Comparison of ENCODE assay signal across 8 cellular contexts in the genomic region with DNA sequence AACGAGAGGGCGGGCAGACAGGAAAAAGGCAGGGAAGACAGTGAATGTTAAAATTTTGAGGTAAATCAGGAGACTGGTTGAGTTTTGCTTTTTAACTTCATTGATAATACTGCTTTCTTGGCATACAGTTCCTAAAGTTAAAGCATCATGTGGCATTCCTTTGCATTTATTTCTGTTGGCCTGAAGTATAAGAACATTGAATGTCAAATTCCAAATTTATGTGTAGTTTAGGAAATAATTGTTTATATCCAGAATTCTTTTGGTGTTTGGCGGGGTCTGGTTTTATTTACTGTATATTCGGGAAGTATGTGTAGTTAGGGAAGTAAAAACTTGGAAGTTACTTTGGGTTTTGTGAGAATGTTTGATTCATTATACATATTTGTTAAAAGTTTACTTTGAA.
DNase-seq lines count a peak whose midpoint lies in the region; ATAC-seq, FAIRE-seq and TF ChIP-seq lines count a peak whose summit lies in the region.

No MANE protein-coding gene starts in this region.

- peak overlapping the region; percentile 95 for H3K27ac Mint-ChIP-seq in activated T-cell treated with anti-CD3 and anti-CD28 coated beads, Interleukin-2, amount 50 U/mL, for 72 hours

- POLR2A ChIA-PET in K562 (lab: Yijun Ruan, JAX), result interaction anchor here (1.2 kb wide), 1 partner anchor 36 kb away, joined by 3 read pairs; no protein-coding TSS in a partner anchor

- H3K9me3 Mint-ChIP-seq in activated T-cell treated with anti-CD3 and anti-CD28 coated beads, Interleukin-2, amount 50 U/mL, for 72 hours, result no peaks in the 10 kb centered on the region

- peaks cover 0 to 9% of the 10 kb centered on the region in 2 donors for H3K36me3 Mint-ChIP-seq in activated T-cell treated with anti-CD3 and anti-CD28 coated beads, Interleukin-2, amount 50 U/mL, for 72 hours (ENCODE audit: insufficient read depth in 2 of 2)

- CTCF ChIA-PET in K562 (lab: Yijun Ruan, JAX; ENCODE audit: low intra/inter-chr PET ratio), result no interaction called here

- H3K4me1 Mint-ChIP-seq in activated T-cell treated with anti-CD3 and anti-CD28 coated beads, Interleukin-2, amount 50 U/mL, for 72 hours (ENCODE audit: low read depth), result peaks cover 66% of the 10 kb centered on the region

- no peaks in the 10 kb centered on the region for H3K9me1 ChIP-seq in K562 (ENCODE audit: control insufficient read depth, insufficient read depth, low read length)

- H3K4me1 ChIP-seq in K562 (replicated peaks in 1 of 2; ENCODE audit: control insufficient read depth in 2 of 2, insufficient read depth in 2 of 2, low read length in 2 of 2), result peaks cover 7 to 15% of the 10 kb centered on the region in 2 experiments; a peak in 4 of 5 replicates
- peaks cover 54% of the 10 kb centered on the region for H3K4me1 ChIP-seq in lower lobe of right lung
- peaks cover 0 to 59% (median 39%) of the 10 kb centered on the region in 4 donors for H3K4me1 ChIP-seq in tibial nerve

- peaks cover 26% of the 10 kb centered on the region for H4K20me1 ChIP-seq in K562 (replicated peaks; ENCODE audit: control insufficient read depth, insufficient read depth, low read length)

- no peak for ATAC-seq in activated T-cell treated with anti-CD3 and anti-CD28 coated beads, Interleukin-2, amount 50 U/mL, for 72 hours (replicated peaks in 1 of 2)
- no peak for ATAC-seq in K562
- ATAC-seq in lower lobe of right lung, result no peak
- no peak for ATAC-seq in GM18498 (IDR thresholded peaks at IDR 0.05; ENCODE audit: unreplicated experiment)

- TF ChIP-seq CTCF in K562 (IDR thresholded peaks at IDR 0.05 in 2 of 3, conservative IDR thresholded peaks at IDR 0.05 in 1 of 3; ENCODE audit: insufficient read depth in 2 of 3, low read depth in 1 of 3, low read length in 3 of 3), result no peak
- no peak for TF ChIP-seq CTCF in lower lobe of right lung (IDR thresholded peaks at IDR 0.05)
- no peak for TF ChIP-seq CTCF in tibial nerve (IDR thresholded peaks at IDR 0.05)

- H3K9me3 ChIP-seq in K562 (replicated peaks; ENCODE audit: control insufficient read depth, insufficient read depth, low read depth, low read length) (no peaks in the 10 kb centered on the region), lower lobe of right lung (no peaks in the 10 kb centered on the region), tibial nerve (no peaks in the 10 kb centered on the region)

- 0% methylated on average over 4 of the region's 4 CpGs for WGBS in K562 (ENCODE audit: insufficient coverage, low coverage, missing lambda C conversion rate)
- 1 to 2% methylated on average over 4 of the region's 4 CpGs for WGBS in tibial nerve, 2 donors

- TF ChIP-seq POLR2A in K562 (conservative IDR thresholded peaks at IDR 0.05) (no peak; the same call in 1 of the 2 replicates), tibial nerve (IDR thresholded peaks at IDR 0.05) (no peak)

- peak overlapping the region; percentile 84 to 97 for H3K4me3 Mint-ChIP-seq in activated T-cell treated with anti-CD3 and anti-CD28 coated beads, Interleukin-2, amount 50 U/mL, for 72 hours

- intact Hi-C loops in K562 (cut with micrococcal nuclease), result loop anchor here (2.0 to 5.0 kb wide), 5 partner anchors 45 to 155 kb away; a partner anchor contains a TSS
- intact Hi-C loops in lower lobe of right lung (cut with DNase I), result no loop called here

- peaks cover 56% of the 10 kb centered on the region for H3K79me2 ChIP-seq in K562 (ENCODE audit: control insufficient read depth, insufficient read depth, low read length)

- TSS peak; percentile 55 for BruUV-seq in K562 (replicated peaks; lab: Mats Ljungman, UMichigan)

- peaks cover 50% of the 10 kb centered on the region for H3K36me3 ChIP-seq in K562 (ENCODE audit: control insufficient read depth, insufficient read depth, low read length)
- H3K36me3 ChIP-seq in lower lobe of right lung, result peaks cover 7% of the 10 kb centered on the region
- H3K36me3 ChIP-seq in tibial nerve, result no peaks in the 10 kb centered on the region

- TF ChIP-seq EP300 in K562 (IDR thresholded peaks at IDR 0.05; ENCODE audit: low read length) (no peak), tibial nerve (IDR thresholded peaks at IDR 0.05) (no peak)

- TF ChIP-seq RAD21 in K562 (CRISPR knock-in tag; conservative IDR thresholded peaks at IDR 0.05 in 1 of 2, IDR thresholded peaks at IDR 0.05 in 1 of 2), result no peak

- no peak overlapping the region for H2AFZ ChIP-seq in K562 (ENCODE audit: low read depth, low read length)

- in situ Hi-C loops in K562 (cut with MboI), result no loop called here

- no peaks in the 10 kb centered on the region for H3K27me3 Mint-ChIP-seq in activated T-cell treated with anti-CD3 and anti-CD28 coated beads, Interleukin-2, amount 50 U/mL, for 72 hours (ENCODE audit: low read depth)

- H3K9ac ChIP-seq in K562 (ENCODE audit: insufficient read depth in 1 of 2, low read depth in 2 of 2, low read length in 2 of 2), result peak overlapping the region; percentile 93 to 98

- H3K4me2 ChIP-seq in K562 (ENCODE audit: insufficient read depth, low read length), result peak overlapping the region; percentile 86

- H3K27ac ChIP-seq in K562 (ENCODE audit: extremely low read depth, low read depth, low read length), result peak overlapping the region; percentile 90
- H3K27ac ChIP-seq in lower lobe of right lung, result peak overlapping the region; percentile 99
- H3K27ac ChIP-seq in tibial nerve, result peak overlapping the region; percentile 99 to 100 (median 100)

- H3K4me3 ChIP-seq in K562, result peak overlapping the region; percentile 68
- H3K4me3 ChIP-seq in lower lobe of right lung, result peak overlapping the region; percentile 67
- H3K4me3 ChIP-seq in tibial nerve, result peak overlapping the region; percentile 77 to 91 (median 84)

- no peak for FAIRE-seq in K562 (lab: Jason Lieb, UNC)

- H3K27me3 ChIP-seq in K562 (ENCODE audit: control insufficient read depth in 2 of 2, insufficient read depth in 2 of 2, low read length in 2 of 2), result no peaks in the 10 kb centered on the region
- no peaks in the 10 kb centered on the region for H3K27me3 ChIP-seq in lower lobe of right lung (ENCODE audit: low read depth)
- H3K27me3 ChIP-seq in tibial nerve, result no peaks in the 10 kb centered on the region

- no peak for DNase-seq in activated T-cell treated with anti-CD3 and anti-CD28 coated beads, Interleukin-2, amount 50 U/mL, for 72 hours
- DNase-seq in activated T-cell treated with anti-CD3 and anti-CD28 coated beads, Interleukin-2, amount 50 U/mL, for 48 hours, result no peak
- DNase-seq in K562 (ENCODE audit: extremely low read depth in 1 of 4, low spot score in 3 of 4), result no peak
- no peak for DNase-seq in lower lobe of right lung
- no peak for DNase-seq in tibial nerve (ENCODE audit: low spot score in 2 of 2)
- no peak for DNase-seq in GM19238 (ENCODE audit: insufficient read length, low spot score)
- DNase-seq in hypothalamus (lab: John Stamatoyannopoulos, UW), result no peak

TF ChIP-seq in K562, 482 proteins besides CTCF, POLR2A, EP300 and RAD21 (continues in another document):
- TF ChIP-seq SNIP1 (IDR thresholded peaks at IDR 0.05; ENCODE audit: low read depth) (no peak), KDM1A (IDR thresholded peaks at IDR 0.05) (no peak), CHD4 (IDR thresholded peaks at IDR 0.05; ENCODE audit: insufficient read depth, insufficient replicate concordance, low read depth, low read length, poor library complexity, severe bottlenecking) (no peak), NFRKB (IDR thresholded peaks at IDR 0.05; ENCODE audit: low read depth) (0 out of 2 replicates have a peak, but pooled peaks have one; percentile 8), SETDB1 (IDR thresholded peaks at IDR 0.05; ENCODE audit: low read length) (no peak), ZNF644 (tag; IDR thresholded peaks at IDR 0.05; ENCODE audit: low read depth) (no peak)
- TF ChIP-seq, protein P1, sequence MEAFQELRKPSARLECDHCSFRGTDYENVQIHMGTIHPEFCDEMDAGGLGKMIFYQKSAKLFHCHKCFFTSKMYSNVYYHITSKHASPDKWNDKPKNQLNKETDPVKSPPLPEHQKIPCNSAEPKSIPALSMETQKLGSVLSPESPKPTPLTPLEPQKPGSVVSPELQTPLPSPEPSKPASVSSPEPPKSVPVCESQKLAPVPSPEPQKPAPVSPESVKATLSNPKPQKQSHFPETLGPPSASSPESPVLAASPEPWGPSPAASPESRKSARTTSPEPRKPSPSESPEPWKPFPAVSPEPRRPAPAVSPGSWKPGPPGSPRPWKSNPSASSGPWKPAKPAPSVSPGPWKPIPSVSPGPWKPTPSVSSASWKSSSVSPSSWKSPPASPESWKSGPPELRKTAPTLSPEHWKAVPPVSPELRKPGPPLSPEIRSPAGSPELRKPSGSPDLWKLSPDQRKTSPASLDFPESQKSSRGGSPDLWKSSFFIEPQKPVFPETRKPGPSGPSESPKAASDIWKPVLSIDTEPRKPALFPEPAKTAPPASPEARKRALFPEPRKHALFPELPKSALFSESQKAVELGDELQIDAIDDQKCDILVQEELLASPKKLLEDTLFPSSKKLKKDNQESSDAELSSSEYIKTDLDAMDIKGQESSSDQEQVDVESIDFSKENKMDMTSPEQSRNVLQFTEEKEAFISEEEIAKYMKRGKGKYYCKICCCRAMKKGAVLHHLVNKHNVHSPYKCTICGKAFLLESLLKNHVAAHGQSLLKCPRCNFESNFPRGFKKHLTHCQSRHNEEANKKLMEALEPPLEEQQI (IDR thresholded peaks at IDR 0.05), result no peak
- TF ChIP-seq, protein P2, sequence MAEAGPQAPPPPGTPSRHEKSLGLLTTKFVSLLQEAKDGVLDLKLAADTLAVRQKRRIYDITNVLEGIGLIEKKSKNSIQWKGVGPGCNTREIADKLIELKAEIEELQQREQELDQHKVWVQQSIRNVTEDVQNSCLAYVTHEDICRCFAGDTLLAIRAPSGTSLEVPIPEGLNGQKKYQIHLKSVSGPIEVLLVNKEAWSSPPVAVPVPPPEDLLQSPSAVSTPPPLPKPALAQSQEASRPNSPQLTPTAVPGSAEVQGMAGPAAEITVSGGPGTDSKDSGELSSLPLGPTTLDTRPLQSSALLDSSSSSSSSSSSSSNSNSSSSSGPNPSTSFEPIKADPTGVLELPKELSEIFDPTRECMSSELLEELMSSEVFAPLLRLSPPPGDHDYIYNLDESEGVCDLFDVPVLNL (CRISPR knock-in tag; IDR thresholded peaks at IDR 0.05; ENCODE audit: low read depth), result no peak
- TF ChIP-seq, protein P3, sequence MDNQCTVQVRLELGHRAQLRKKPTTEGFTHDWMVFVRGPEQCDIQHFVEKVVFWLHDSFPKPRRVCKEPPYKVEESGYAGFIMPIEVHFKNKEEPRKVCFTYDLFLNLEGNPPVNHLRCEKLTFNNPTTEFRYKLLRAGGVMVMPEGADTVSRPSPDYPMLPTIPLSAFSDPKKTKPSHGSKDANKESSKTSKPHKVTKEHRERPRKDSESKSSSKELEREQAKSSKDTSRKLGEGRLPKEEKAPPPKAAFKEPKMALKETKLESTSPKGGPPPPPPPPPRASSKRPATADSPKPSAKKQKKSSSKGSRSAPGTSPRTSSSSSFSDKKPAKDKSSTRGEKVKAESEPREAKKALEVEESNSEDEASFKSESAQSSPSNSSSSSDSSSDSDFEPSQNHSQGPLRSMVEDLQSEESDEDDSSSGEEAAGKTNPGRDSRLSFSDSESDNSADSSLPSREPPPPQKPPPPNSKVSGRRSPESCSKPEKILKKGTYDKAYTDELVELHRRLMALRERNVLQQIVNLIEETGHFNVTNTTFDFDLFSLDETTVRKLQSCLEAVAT (IDR thresholded peaks at IDR 0.05), result 0 out of 4 replicates have a peak, but pooled peaks of 1 of the 2 experiments have one; percentile 1
